Comparison of ENCODE assay signal across 3 cellular contexts in the genomic region with DNA sequence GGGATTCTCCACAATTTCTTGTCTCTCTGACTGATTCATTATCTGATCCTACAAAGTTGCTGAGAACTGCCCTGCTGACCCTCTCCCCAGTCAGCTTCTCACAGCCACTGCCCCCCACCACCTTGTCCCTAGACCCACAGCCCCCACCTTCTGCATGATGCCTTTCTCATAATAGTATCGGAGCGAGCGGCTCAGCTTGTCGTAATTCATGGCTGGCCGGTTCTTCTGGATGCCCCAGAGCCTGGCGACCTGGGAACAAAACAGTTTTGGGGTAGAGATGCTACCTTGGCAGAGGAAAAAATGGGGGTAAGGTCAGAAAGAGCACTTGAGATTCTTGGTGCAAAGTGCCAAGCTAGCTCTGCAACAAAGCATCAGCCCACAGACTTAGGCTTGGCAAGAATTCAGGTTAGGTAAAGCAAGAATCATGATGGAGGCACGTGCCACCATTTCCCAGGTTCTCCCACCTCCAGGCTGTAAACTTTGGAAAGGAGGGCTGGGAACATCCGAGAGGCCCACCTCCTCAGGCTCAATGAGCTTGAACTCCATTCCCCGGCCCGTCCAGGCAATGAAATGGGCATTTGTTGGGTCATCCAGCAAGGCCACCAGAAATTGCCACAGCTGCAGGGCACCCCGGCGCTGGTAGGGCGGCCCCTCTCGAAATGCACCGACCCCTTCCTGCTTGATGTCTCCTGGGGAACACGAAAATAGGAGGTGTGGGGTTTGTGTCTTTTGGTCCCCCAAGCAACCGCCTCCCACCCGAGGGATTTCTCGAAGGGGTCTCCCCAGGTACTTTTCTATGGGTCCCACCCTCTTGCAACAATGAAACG.
TF ChIP-seq lines count a peak whose summit lies in the region.

No MANE protein-coding gene starts in this region.

TF ChIP-seq in SK-N-SH, 30 proteins besides CTCF, POLR2A, EP300 and RAD21:
- TF ChIP-seq, protein P1, sequence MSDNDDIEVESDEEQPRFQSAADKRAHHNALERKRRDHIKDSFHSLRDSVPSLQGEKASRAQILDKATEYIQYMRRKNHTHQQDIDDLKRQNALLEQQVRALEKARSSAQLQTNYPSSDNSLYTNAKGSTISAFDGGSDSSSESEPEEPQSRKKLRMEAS (IDR thresholded peaks at IDR 0.05; ENCODE audit: low read depth) = no peak
- TF ChIP-seq, protein P2, sequence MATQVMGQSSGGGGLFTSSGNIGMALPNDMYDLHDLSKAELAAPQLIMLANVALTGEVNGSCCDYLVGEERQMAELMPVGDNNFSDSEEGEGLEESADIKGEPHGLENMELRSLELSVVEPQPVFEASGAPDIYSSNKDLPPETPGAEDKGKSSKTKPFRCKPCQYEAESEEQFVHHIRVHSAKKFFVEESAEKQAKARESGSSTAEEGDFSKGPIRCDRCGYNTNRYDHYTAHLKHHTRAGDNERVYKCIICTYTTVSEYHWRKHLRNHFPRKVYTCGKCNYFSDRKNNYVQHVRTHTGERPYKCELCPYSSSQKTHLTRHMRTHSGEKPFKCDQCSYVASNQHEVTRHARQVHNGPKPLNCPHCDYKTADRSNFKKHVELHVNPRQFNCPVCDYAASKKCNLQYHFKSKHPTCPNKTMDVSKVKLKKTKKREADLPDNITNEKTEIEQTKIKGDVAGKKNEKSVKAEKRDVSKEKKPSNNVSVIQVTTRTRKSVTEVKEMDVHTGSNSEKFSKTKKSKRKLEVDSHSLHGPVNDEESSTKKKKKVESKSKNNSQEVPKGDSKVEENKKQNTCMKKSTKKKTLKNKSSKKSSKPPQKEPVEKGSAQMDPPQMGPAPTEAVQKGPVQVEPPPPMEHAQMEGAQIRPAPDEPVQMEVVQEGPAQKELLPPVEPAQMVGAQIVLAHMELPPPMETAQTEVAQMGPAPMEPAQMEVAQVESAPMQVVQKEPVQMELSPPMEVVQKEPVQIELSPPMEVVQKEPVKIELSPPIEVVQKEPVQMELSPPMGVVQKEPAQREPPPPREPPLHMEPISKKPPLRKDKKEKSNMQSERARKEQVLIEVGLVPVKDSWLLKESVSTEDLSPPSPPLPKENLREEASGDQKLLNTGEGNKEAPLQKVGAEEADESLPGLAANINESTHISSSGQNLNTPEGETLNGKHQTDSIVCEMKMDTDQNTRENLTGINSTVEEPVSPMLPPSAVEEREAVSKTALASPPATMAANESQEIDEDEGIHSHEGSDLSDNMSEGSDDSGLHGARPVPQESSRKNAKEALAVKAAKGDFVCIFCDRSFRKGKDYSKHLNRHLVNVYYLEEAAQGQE (IDR thresholded peaks at IDR 0.05; ENCODE audit: low read depth, low read length) = no peak
- no peak for TF ChIP-seq NRF1 (IDR thresholded peaks at IDR 0.05; ENCODE audit: low read depth, low read length)
- TF ChIP-seq FOXM1 (IDR thresholded peaks at IDR 0.05; ENCODE audit: low read depth) = no peak
- TF ChIP-seq FOSL2 (IDR thresholded peaks at IDR 0.05; ENCODE audit: borderline replicate concordance, low read depth) = no peak

TF ChIP-seq in SK-N-SH treated with all-trans-retinoic acid at 6 μM for 48 hours, 23 proteins besides CTCF, POLR2A, EP300 and RAD21:
- TF ChIP-seq ARNTL (CRISPR knock-in tag; IDR thresholded peaks at IDR 0.05; ENCODE audit: borderline replicate concordance, low read depth) = no peak
- TF ChIP-seq ZNF8 (CRISPR knock-in tag; IDR thresholded peaks at IDR 0.05) = no peak
- TF ChIP-seq ESRRG (CRISPR knock-in tag; IDR thresholded peaks at IDR 0.05) = no peak
- TF ChIP-seq ZNF565 (CRISPR knock-in tag; conservative IDR thresholded peaks at IDR 0.05; ENCODE audit: low read depth) = no peak
- TF ChIP-seq, protein P3, sequence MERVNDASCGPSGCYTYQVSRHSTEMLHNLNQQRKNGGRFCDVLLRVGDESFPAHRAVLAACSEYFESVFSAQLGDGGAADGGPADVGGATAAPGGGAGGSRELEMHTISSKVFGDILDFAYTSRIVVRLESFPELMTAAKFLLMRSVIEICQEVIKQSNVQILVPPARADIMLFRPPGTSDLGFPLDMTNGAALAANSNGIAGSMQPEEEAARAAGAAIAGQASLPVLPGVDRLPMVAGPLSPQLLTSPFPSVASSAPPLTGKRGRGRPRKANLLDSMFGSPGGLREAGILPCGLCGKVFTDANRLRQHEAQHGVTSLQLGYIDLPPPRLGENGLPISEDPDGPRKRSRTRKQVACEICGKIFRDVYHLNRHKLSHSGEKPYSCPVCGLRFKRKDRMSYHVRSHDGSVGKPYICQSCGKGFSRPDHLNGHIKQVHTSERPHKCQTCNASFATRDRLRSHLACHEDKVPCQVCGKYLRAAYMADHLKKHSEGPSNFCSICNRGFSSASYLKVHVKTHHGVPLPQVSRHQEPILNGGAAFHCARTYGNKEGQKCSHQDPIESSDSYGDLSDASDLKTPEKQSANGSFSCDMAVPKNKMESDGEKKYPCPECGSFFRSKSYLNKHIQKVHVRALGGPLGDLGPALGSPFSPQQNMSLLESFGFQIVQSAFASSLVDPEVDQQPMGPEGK (CRISPR knock-in tag; IDR thresholded peaks at IDR 0.05; ENCODE audit: borderline replicate concordance) = no peak
- no peak for TF ChIP-seq ZC3H10 (CRISPR knock-in tag; IDR thresholded peaks at IDR 0.05)
- TF ChIP-seq GLIS3 (CRISPR knock-in tag; IDR thresholded peaks at IDR 0.05) = no peak
- no peak for TF ChIP-seq ZFP3 (CRISPR knock-in tag; IDR thresholded peaks at IDR 0.05)
- TF ChIP-seq, protein P4, sequence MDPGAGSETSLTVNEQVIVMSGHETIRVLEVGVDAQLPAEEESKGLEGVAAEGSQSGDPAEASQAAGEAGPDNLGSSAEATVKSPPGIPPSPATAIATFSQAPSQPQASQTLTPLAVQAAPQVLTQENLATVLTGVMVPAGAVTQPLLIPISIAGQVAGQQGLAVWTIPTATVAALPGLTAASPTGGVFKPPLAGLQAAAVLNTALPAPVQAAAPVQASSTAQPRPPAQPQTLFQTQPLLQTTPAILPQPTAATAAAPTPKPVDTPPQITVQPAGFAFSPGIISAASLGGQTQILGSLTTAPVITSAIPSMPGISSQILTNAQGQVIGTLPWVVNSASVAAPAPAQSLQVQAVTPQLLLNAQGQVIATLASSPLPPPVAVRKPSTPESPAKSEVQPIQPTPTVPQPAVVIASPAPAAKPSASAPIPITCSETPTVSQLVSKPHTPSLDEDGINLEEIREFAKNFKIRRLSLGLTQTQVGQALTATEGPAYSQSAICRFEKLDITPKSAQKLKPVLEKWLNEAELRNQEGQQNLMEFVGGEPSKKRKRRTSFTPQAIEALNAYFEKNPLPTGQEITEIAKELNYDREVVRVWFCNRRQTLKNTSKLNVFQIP (CRISPR knock-in tag; IDR thresholded peaks at IDR 0.05; ENCODE audit: borderline replicate concordance, low read depth) = no peak
- TF ChIP-seq BACH2 (CRISPR knock-in tag; IDR thresholded peaks at IDR 0.05; ENCODE audit: borderline replicate concordance) = no peak
- TF ChIP-seq, protein P5, sequence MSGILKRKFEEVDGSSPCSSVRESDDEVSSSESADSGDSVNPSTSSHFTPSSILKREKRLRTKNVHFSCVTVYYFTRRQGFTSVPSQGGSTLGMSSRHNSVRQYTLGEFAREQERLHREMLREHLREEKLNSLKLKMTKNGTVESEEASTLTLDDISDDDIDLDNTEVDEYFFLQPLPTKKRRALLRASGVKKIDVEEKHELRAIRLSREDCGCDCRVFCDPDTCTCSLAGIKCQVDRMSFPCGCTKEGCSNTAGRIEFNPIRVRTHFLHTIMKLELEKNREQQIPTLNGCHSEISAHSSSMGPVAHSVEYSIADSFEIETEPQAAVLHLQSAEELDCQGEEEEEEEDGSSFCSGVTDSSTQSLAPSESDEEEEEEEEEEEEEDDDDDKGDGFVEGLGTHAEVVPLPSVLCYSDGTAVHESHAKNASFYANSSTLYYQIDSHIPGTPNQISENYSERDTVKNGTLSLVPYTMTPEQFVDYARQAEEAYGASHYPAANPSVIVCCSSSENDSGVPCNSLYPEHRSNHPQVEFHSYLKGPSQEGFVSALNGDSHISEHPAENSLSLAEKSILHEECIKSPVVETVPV (CRISPR knock-in tag; IDR thresholded peaks at IDR 0.05) = no peak
- TF ChIP-seq ISL1 (CRISPR knock-in tag; IDR thresholded peaks at IDR 0.05) = no peak
- TF ChIP-seq PPARA (CRISPR knock-in tag; IDR thresholded peaks at IDR 0.05; ENCODE audit: borderline replicate concordance) = no peak
- no peak for TF ChIP-seq CSDC2 (CRISPR knock-in tag; IDR thresholded peaks at IDR 0.05)
- no peak for TF ChIP-seq SNAI2 (CRISPR knock-in tag; IDR thresholded peaks at IDR 0.05)
- TF ChIP-seq TOX (CRISPR knock-in tag; IDR thresholded peaks at IDR 0.05; ENCODE audit: borderline replicate concordance) = no peak

TF ChIP-seq in WTC11, 78 proteins besides CTCF, POLR2A, EP300 and RAD21 (continues in another document):
- TF ChIP-seq, protein P6, sequence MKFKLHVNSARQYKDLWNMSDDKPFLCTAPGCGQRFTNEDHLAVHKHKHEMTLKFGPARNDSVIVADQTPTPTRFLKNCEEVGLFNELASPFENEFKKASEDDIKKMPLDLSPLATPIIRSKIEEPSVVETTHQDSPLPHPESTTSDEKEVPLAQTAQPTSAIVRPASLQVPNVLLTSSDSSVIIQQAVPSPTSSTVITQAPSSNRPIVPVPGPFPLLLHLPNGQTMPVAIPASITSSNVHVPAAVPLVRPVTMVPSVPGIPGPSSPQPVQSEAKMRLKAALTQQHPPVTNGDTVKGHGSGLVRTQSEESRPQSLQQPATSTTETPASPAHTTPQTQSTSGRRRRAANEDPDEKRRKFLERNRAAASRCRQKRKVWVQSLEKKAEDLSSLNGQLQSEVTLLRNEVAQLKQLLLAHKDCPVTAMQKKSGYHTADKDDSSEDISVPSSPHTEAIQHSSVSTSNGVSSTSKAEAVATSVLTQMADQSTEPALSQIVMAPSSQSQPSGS (CRISPR knock-in tag; IDR thresholded peaks at IDR 0.05; ENCODE audit: borderline replicate concordance, low read depth) = no peak
- TF ChIP-seq NFATC4 (CRISPR knock-in tag; IDR thresholded peaks at IDR 0.05) = no peak
- TF ChIP-seq ELF4 (CRISPR knock-in tag; IDR thresholded peaks at IDR 0.05; ENCODE audit: low read depth) = no peak
- TF ChIP-seq, protein P7, sequence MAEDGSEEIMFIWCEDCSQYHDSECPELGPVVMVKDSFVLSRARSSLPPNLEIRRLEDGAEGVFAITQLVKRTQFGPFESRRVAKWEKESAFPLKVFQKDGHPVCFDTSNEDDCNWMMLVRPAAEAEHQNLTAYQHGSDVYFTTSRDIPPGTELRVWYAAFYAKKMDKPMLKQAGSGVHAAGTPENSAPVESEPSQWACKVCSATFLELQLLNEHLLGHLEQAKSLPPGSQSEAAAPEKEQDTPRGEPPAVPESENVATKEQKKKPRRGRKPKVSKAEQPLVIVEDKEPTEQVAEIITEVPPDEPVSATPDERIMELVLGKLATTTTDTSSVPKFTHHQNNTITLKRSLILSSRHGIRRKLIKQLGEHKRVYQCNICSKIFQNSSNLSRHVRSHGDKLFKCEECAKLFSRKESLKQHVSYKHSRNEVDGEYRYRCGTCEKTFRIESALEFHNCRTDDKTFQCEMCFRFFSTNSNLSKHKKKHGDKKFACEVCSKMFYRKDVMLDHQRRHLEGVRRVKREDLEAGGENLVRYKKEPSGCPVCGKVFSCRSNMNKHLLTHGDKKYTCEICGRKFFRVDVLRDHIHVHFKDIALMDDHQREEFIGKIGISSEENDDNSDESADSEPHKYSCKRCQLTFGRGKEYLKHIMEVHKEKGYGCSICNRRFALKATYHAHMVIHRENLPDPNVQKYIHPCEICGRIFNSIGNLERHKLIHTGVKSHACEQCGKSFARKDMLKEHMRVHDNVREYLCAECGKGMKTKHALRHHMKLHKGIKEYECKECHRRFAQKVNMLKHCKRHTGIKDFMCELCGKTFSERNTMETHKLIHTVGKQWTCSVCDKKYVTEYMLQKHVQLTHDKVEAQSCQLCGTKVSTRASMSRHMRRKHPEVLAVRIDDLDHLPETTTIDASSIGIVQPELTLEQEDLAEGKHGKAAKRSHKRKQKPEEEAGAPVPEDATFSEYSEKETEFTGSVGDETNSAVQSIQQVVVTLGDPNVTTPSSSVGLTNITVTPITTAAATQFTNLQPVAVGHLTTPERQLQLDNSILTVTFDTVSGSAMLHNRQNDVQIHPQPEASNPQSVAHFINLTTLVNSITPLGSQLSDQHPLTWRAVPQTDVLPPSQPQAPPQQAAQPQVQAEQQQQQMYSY (CRISPR knock-in tag; IDR thresholded peaks at IDR 0.05) = no peak
- no peak for TF ChIP-seq NR1H2 (CRISPR knock-in tag; IDR thresholded peaks at IDR 0.05)
- TF ChIP-seq, protein P8, sequence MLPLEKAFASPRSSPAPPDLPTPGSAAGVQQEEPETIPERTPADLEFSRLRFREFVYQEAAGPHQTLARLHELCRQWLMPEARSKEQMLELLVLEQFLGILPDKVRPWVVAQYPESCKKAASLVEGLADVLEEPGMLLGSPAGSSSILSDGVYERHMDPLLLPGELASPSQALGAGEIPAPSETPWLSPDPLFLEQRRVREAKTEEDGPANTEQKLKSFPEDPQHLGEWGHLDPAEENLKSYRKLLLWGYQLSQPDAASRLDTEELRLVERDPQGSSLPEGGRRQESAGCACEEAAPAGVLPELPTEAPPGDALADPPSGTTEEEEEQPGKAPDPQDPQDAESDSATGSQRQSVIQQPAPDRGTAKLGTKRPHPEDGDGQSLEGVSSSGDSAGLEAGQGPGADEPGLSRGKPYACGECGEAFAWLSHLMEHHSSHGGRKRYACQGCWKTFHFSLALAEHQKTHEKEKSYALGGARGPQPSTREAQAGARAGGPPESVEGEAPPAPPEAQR (CRISPR knock-in tag; IDR thresholded peaks at IDR 0.05) = no peak
- TF ChIP-seq, protein P9, sequence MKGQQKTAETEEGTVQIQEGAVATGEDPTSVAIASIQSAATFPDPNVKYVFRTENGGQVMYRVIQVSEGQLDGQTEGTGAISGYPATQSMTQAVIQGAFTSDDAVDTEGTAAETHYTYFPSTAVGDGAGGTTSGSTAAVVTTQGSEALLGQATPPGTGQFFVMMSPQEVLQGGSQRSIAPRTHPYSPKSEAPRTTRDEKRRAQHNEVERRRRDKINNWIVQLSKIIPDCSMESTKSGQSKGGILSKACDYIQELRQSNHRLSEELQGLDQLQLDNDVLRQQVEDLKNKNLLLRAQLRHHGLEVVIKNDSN (CRISPR knock-in tag; IDR thresholded peaks at IDR 0.05) = no peak
- no peak for TF ChIP-seq MXD4 (CRISPR knock-in tag; IDR thresholded peaks at IDR 0.05; ENCODE audit: borderline replicate concordance)
- TF ChIP-seq HMGA2 (CRISPR knock-in tag; IDR thresholded peaks at IDR 0.05) = no peak
- TF ChIP-seq, protein P10, sequence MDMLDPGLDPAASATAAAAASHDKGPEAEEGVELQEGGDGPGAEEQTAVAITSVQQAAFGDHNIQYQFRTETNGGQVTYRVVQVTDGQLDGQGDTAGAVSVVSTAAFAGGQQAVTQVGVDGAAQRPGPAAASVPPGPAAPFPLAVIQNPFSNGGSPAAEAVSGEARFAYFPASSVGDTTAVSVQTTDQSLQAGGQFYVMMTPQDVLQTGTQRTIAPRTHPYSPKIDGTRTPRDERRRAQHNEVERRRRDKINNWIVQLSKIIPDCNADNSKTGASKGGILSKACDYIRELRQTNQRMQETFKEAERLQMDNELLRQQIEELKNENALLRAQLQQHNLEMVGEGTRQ (CRISPR knock-in tag; IDR thresholded peaks at IDR 0.05) = no peak
- TF ChIP-seq, protein P11, sequence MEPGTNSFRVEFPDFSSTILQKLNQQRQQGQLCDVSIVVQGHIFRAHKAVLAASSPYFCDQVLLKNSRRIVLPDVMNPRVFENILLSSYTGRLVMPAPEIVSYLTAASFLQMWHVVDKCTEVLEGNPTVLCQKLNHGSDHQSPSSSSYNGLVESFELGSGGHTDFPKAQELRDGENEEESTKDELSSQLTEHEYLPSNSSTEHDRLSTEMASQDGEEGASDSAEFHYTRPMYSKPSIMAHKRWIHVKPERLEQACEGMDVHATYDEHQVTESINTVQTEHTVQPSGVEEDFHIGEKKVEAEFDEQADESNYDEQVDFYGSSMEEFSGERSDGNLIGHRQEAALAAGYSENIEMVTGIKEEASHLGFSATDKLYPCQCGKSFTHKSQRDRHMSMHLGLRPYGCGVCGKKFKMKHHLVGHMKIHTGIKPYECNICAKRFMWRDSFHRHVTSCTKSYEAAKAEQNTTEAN (CRISPR knock-in tag; IDR thresholded peaks at IDR 0.05) = no peak
- TF ChIP-seq FOXK1 (CRISPR knock-in tag; IDR thresholded peaks at IDR 0.05) = no peak
